ENCODE assay signal across 18 cellular contexts in the genomic region with DNA sequence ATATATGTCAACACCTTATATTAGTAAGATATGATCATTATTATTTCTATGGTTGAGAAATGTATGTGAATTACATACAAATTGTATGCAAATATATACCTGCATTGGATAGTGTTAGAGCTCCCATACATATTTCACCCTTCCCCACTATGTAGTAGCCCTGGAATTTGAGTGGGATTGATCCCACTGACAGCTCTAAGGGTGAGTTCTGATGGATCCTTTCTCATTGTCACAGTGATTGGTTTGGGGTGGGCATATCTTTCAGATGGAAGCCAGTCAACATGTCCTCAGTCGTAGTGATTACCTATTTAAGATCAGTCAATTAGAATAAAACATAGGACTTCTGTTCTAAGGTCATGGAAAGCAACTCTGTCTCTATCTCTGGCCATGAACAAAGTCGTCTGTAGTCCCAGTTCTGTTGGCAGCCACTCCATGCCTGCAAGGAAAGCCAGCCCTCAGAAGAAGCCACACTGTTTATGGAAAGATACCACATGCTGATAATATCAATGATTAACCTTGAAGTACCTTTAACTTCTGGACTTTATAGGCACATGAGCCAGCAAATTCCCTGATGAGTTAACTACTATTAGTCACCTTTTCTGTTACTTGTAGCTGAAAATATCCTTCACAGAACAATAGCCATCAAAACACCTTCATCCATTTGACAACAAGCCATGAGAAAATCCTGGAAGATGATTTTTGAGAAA. TPM values are rescaled to one million over a fixed set of nuclear protein-coding genes. Genes with fewer than 3 reads are reported as not detected.
DNase-seq lines count a peak whose midpoint lies in the region; ATAC-seq and TF ChIP-seq lines count a peak whose summit lies in the region.
"Had no signal": no experiment of that assay in that cellular context is flagged by ENCODE, and none has a peak within 500 bp of the region (broad histone marks: within the 10 kb centered on the region; RNA-seq: fewer than 3 reads in every experiment).

No MANE protein-coding gene starts in this region.

- H3K9me3 Mint-ChIP-seq in stimulated activated effector memory CD8-positive, alpha-beta T cell treated with anti-CD3 and anti-CD28 coated beads, Interleukin-12 subunit alpha, Interleukin-12 subunit beta, amount 100 ng/mL, for 72 hours, result no peaks in the 10 kb centered on the region
- peaks cover 0 to 2% (median 0%) of the 10 kb centered on the region in 8 donors for H3K9me3 Mint-ChIP-seq in CD4-positive, alpha-beta memory T cell
- H3K9me3 Mint-ChIP-seq: activated CD4-positive, alpha-beta T cell treated with anti-CD3 and anti-CD28 coated beads, Interleukin-2, amount 10 ng/mL, durations not matched to agents 7 days and 5 days; activated T-cell treated with anti-CD3 and anti-CD28 coated beads, Interleukin-2, amount 50 U/mL, for 72 hours; stimulated activated memory B cell treated with anti-CD40 and anti-IgM and Interleukin-4, amounts not matched to agents 10 μg/mL and 1 μg/mL and 100 μg/mL, for 72 hours; T-helper 1 cell treated with Interleukin-12 subunit alpha and Interleukin-12 subunit beta and Interleukin-4 antibody, amounts not matched to agents 30 μg/mL and 1 μg/mL, for 36 hours had no signal

- H3K36me3 Mint-ChIP-seq in stimulated activated effector memory CD8-positive, alpha-beta T cell treated with anti-CD3 and anti-CD28 coated beads, Interleukin-12 subunit alpha, Interleukin-12 subunit beta, amount 100 ng/mL, for 72 hours, result no peaks in the 10 kb centered on the region
- no peaks in the 10 kb centered on the region for H3K36me3 Mint-ChIP-seq in CD4-positive, alpha-beta memory T cell
- H3K36me3 Mint-ChIP-seq: stimulated activated memory B cell treated with anti-CD40 and anti-IgM and Interleukin-4, amounts not matched to agents 10 μg/mL and 1 μg/mL and 100 μg/mL, for 72 hours had no signal

- H3K27me3 ChIP-seq in brain microvascular endothelial cell (replicated peaks), result no peaks in the 10 kb centered on the region
- no peaks in the 10 kb centered on the region for H3K27me3 ChIP-seq in CD4-positive, alpha-beta memory T cell (ENCODE audit: insufficient read depth, low read length)
- H3K27me3 ChIP-seq: uterus had no signal

- no peaks in the 10 kb centered on the region for H3K9me3 ChIP-seq in CD4-positive, alpha-beta memory T cell (ENCODE audit: control insufficient read depth in 1 of 2, low read length in 2 of 2)
- H3K9me3 ChIP-seq: uterus had no signal

- H3K4me3 Mint-ChIP-seq in stimulated activated effector memory CD8-positive, alpha-beta T cell treated with anti-CD3 and anti-CD28 coated beads, Interleukin-12 subunit alpha, Interleukin-12 subunit beta, amount 100 ng/mL, for 72 hours, result no peak overlapping the region
- H3K4me3 Mint-ChIP-seq in CD4-positive, alpha-beta memory T cell, result no peak overlapping the region
- H3K4me3 Mint-ChIP-seq: activated CD4-positive, alpha-beta T cell treated with anti-CD3 and anti-CD28 coated beads, Interleukin-2, amount 10 ng/mL, durations not matched to agents 7 days and 5 days; activated T-cell treated with anti-CD3 and anti-CD28 coated beads, Interleukin-2, amount 50 U/mL, for 72 hours; stimulated activated memory B cell treated with anti-CD40 and anti-IgM and Interleukin-4, amounts not matched to agents 10 μg/mL and 1 μg/mL and 100 μg/mL, for 72 hours; T-helper 1 cell treated with Interleukin-12 subunit alpha and Interleukin-12 subunit beta and Interleukin-4 antibody, amounts not matched to agents 30 μg/mL and 1 μg/mL, for 36 hours had no signal

- H3K4me1 Mint-ChIP-seq in stimulated activated effector memory CD8-positive, alpha-beta T cell treated with anti-CD3 and anti-CD28 coated beads, Interleukin-12 subunit alpha, Interleukin-12 subunit beta, amount 100 ng/mL, for 72 hours, result no peaks in the 10 kb centered on the region
- H3K4me1 Mint-ChIP-seq in CD4-positive, alpha-beta memory T cell, result no peaks in the 10 kb centered on the region
- H3K4me1 Mint-ChIP-seq: activated CD4-positive, alpha-beta T cell treated with anti-CD3 and anti-CD28 coated beads, Interleukin-2, amount 10 ng/mL, durations not matched to agents 7 days and 5 days; stimulated activated memory B cell treated with anti-CD40 and anti-IgM and Interleukin-4, amounts not matched to agents 10 μg/mL and 1 μg/mL and 100 μg/mL, for 72 hours had no signal

- peaks cover 0 to 3% of the 10 kb centered on the region in 2 donors for H3K27me3 Mint-ChIP-seq in CD4-positive, alpha-beta memory T cell
- H3K27me3 Mint-ChIP-seq: stimulated activated memory B cell treated with anti-CD40 and anti-IgM and Interleukin-4, amounts not matched to agents 10 μg/mL and 1 μg/mL and 100 μg/mL, for 72 hours had no signal

- H3K36me3 ChIP-seq in brain microvascular endothelial cell (replicated peaks), result no peaks in the 10 kb centered on the region
- no peaks in the 10 kb centered on the region for H3K36me3 ChIP-seq in CD4-positive, alpha-beta memory T cell (ENCODE audit: insufficient read depth, low read length)
- H3K36me3 ChIP-seq: uterus had no signal

- in situ Hi-C loops in Caki2 (cut with HindIII; ENCODE audit: low pct_unique_long_range_greater_than_20kb, low sequenced_read_pairs) (no loop called here), brain microvascular endothelial cell (cut with HindIII; ENCODE audit: low pct_ligation_motif_present, low sequenced_read_pairs) (no loop called here), KBM-7 (cut with MboI; ENCODE audit: low pct_unique_long_range_greater_than_20kb, low sequenced_read_pairs) (no loop called here)

- intact Hi-C loops in CD4-positive, alpha-beta memory T cell (cut with micrococcal nuclease), result no loop called here

- TF ChIP-seq CTCF in LNCaP clone FGC (IDR thresholded peaks at IDR 0.05; ENCODE audit: control insufficient read depth, extremely low read depth, insufficient read depth) (no peak), brain microvascular endothelial cell (IDR thresholded peaks at IDR 0.05; ENCODE audit: low read depth, low read length, missing control alignments) (no peak)

- no peaks in the 10 kb centered on the region for H3K4me1 ChIP-seq in CD4-positive, alpha-beta memory T cell (ENCODE audit: insufficient read depth, low read length)
- H3K4me1 ChIP-seq: uterus had no signal

- H3K27ac Mint-ChIP-seq in stimulated activated effector memory CD8-positive, alpha-beta T cell treated with anti-CD3 and anti-CD28 coated beads, Interleukin-12 subunit alpha, Interleukin-12 subunit beta, amount 100 ng/mL, for 72 hours, result no peak overlapping the region
- H3K27ac Mint-ChIP-seq in CD4-positive, alpha-beta memory T cell, result no peak overlapping the region
- H3K27ac Mint-ChIP-seq: activated CD4-positive, alpha-beta T cell treated with anti-CD3 and anti-CD28 coated beads, Interleukin-2, amount 10 ng/mL, durations not matched to agents 7 days and 5 days; activated T-cell treated with anti-CD3 and anti-CD28 coated beads, Interleukin-2, amount 50 U/mL, for 72 hours; stimulated activated memory B cell treated with anti-CD40 and anti-IgM and Interleukin-4, amounts not matched to agents 10 μg/mL and 1 μg/mL and 100 μg/mL, for 72 hours; T-helper 1 cell treated with Interleukin-12 subunit alpha and Interleukin-12 subunit beta and Interleukin-4 antibody, amounts not matched to agents 30 μg/mL and 1 μg/mL, for 36 hours had no signal

- H3K4me3 ChIP-seq in LNCaP clone FGC (ENCODE audit: low read depth, low read length) (no peak overlapping the region), brain microvascular endothelial cell (ENCODE audit: low read depth, low read length) (no peak overlapping the region)
- no peak overlapping the region for H3K4me3 ChIP-seq in CD4-positive, alpha-beta memory T cell (ENCODE audit: low read length in 2 of 2)
- H3K4me3 ChIP-seq: uterus had no signal

- CTCF ChIA-PET in CD4-positive, alpha-beta memory T cell (lab: Charles Lee; ENCODE audit: partially characterized antibody), result no interaction called here

- H3K27ac ChIP-seq in brain microvascular endothelial cell, result no peak overlapping the region
- H3K27ac ChIP-seq in CD4-positive, alpha-beta memory T cell (ENCODE audit: low read depth, low read length), result no peak overlapping the region
- H3K27ac ChIP-seq: HL-60, uterus had no signal

- POLR2A ChIA-PET in CD4-positive, alpha-beta memory T cell (lab: Charles Lee; ENCODE audit: partially characterized antibody), result no interaction called here

- DNase-seq in Caki2 (ENCODE audit: low read depth) (peak; percentile 90), LNCaP clone FGC (ENCODE audit: low read depth) (peak; percentile 92), brain microvascular endothelial cell (peak; percentile 57), left kidney (ENCODE audit: low read depth, low spot score) (peak; percentile 8), KBM-7 (no peak)
- no peak for DNase-seq in stimulated activated CD4-positive, alpha-beta T cell treated with anti-CD3 and anti-CD28 coated beads, Interleukin-4, amount 100 ng/mL, for 1 hour
- DNase-seq in stimulated activated effector memory CD8-positive, alpha-beta T cell treated with anti-CD3 and anti-CD28 coated beads, Interleukin-12 subunit alpha, Interleukin-12 subunit beta, amount 100 ng/mL, for 72 hours (ENCODE audit: low spot score in 2 of 2), result no peak
- no peak for DNase-seq in CD4-positive, alpha-beta memory T cell
- DNase-seq: activated CD4-positive, alpha-beta T cell treated with anti-CD3 and anti-CD28 coated beads, Interleukin-2, amount 10 ng/mL, durations not matched to agents 7 days and 5 days; activated T-cell treated with anti-CD3 and anti-CD28 coated beads, Interleukin-2, amount 50 U/mL, for 72 hours; amniotic stem cell; NCI-H446; stimulated activated CD4-positive, alpha-beta T cell treated with anti-CD3 and anti-CD28 coated beads, Interleukin-4, amount 100 ng/mL, for 24 hours; uterus had no signal

- ATAC-seq in stimulated activated effector memory CD8-positive, alpha-beta T cell treated with anti-CD3 and anti-CD28 coated beads, Interleukin-12 subunit alpha, Interleukin-12 subunit beta, amount 100 ng/mL, for 72 hours, result no peak
- ATAC-seq: activated T-cell treated with anti-CD3 and anti-CD28 coated beads, Interleukin-2, amount 50 U/mL, for 72 hours; stimulated activated memory B cell treated with anti-CD40 and anti-IgM and Interleukin-4, amounts not matched to agents 10 μg/mL and 1 μg/mL and 100 μg/mL, for 72 hours had no signal

RNA-seq across cellular contexts. Expression of a gene that starts 5.1 kb away (rescaled TPM):
- total RNA-seq in Caki2 (2014; rRNA removed; shearing (Covaris generic); ENCODE audit: low replicate concordance), result not detected in 2 replicates
- not detected for total RNA-seq in CD4-positive, alpha-beta memory T cell
- not detected for polyA plus RNA-seq in CD4-positive, alpha-beta memory T cell
- total RNA-seq: activated CD4-positive, alpha-beta T cell treated with anti-CD3 and anti-CD28 coated beads, Interleukin-2, amount 10 ng/mL, durations not matched to agents 7 days and 5 days; frontal cortex had no signal

RNA-seq across cellular contexts. Expression of a gene that starts 49.2 kb away (rescaled TPM):
- total RNA-seq in Caki2 (2014; rRNA removed; shearing (Covaris generic); ENCODE audit: low replicate concordance), result not detected in 2 replicates
- not detected for total RNA-seq in CD4-positive, alpha-beta memory T cell
- polyA plus RNA-seq in CD4-positive, alpha-beta memory T cell, result not detected
- total RNA-seq: activated CD4-positive, alpha-beta T cell treated with anti-CD3 and anti-CD28 coated beads, Interleukin-2, amount 10 ng/mL, durations not matched to agents 7 days and 5 days; activated T-cell treated with anti-CD3 and anti-CD28 coated beads, Interleukin-2, amount 50 U/mL, for 72 hours; uterus had no signal

Comparison
In these comparisons a context has a peak if more than half of its experiments do, and no peak if none do; other contexts are left out.
1. DNase-seq: peak in Caki2 (single experiment), LNCaP clone FGC (single experiment), brain microvascular endothelial cell (single experiment) and left kidney (single experiment); none in stimulated activated CD4-positive, alpha-beta T cell treated with anti-CD3 and anti-CD28 coated beads, Interleukin-4, amount 100 ng/mL, for 1 hour (single experiment), stimulated activated effector memory CD8-positive, alpha-beta T cell treated with anti-CD3 and anti-CD28 coated beads, Interleukin-12 subunit alpha, Interleukin-12 subunit beta, amount 100 ng/mL, for 72 hours (0 of 2), CD4-positive, alpha-beta memory T cell (0 of 5) and KBM-7 (single experiment).